Comparison of ENCODE assay signal across 1 cellular context in the genomic region with DNA sequence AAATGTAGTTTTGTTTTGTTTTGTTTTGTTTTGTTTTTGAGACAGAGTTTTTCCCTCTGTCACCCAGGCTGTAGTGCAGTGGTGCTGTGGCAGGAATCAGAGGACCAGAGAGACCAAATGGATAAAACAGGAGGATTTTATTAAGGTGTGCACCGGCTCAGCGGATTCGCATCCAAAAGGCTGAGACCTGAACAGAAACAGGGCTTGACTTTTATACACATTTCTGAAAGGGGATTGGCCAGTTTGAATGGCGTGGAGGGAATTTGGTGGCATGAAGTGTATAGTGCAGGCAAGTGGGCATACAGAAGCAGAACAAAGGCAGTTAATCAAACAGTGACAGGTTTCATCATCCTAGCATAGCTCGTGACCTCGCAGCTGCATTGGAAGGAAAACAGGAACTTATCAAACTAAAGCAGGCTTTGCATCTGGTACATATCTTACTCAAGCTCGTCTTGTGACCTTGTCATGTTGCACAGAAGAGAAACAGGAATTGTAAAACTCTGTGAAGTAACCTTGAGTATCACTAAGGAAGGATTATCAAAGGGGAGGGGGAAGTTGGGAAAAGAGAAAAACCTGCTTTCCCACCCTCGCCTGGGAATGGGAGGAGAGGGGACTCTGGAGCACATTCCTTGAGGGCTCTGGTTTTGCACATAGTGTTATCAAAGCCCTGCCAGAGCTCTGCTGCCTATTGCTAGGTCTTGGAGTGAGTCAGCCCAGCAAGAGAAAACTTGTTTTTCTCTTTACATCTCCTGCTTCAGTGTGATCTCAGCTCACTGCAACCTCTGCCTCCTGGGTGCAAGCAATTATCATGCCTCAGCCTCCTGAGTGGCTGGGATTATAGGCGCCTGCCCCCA.
TF ChIP-seq lines count a peak whose summit lies in the region.

No MANE protein-coding gene starts in this region.

TF ChIP-seq in K562, 482 proteins besides CTCF, POLR2A, EP300 and RAD21 (continued from another document and continues in another):
- TF ChIP-seq, protein P1, sequence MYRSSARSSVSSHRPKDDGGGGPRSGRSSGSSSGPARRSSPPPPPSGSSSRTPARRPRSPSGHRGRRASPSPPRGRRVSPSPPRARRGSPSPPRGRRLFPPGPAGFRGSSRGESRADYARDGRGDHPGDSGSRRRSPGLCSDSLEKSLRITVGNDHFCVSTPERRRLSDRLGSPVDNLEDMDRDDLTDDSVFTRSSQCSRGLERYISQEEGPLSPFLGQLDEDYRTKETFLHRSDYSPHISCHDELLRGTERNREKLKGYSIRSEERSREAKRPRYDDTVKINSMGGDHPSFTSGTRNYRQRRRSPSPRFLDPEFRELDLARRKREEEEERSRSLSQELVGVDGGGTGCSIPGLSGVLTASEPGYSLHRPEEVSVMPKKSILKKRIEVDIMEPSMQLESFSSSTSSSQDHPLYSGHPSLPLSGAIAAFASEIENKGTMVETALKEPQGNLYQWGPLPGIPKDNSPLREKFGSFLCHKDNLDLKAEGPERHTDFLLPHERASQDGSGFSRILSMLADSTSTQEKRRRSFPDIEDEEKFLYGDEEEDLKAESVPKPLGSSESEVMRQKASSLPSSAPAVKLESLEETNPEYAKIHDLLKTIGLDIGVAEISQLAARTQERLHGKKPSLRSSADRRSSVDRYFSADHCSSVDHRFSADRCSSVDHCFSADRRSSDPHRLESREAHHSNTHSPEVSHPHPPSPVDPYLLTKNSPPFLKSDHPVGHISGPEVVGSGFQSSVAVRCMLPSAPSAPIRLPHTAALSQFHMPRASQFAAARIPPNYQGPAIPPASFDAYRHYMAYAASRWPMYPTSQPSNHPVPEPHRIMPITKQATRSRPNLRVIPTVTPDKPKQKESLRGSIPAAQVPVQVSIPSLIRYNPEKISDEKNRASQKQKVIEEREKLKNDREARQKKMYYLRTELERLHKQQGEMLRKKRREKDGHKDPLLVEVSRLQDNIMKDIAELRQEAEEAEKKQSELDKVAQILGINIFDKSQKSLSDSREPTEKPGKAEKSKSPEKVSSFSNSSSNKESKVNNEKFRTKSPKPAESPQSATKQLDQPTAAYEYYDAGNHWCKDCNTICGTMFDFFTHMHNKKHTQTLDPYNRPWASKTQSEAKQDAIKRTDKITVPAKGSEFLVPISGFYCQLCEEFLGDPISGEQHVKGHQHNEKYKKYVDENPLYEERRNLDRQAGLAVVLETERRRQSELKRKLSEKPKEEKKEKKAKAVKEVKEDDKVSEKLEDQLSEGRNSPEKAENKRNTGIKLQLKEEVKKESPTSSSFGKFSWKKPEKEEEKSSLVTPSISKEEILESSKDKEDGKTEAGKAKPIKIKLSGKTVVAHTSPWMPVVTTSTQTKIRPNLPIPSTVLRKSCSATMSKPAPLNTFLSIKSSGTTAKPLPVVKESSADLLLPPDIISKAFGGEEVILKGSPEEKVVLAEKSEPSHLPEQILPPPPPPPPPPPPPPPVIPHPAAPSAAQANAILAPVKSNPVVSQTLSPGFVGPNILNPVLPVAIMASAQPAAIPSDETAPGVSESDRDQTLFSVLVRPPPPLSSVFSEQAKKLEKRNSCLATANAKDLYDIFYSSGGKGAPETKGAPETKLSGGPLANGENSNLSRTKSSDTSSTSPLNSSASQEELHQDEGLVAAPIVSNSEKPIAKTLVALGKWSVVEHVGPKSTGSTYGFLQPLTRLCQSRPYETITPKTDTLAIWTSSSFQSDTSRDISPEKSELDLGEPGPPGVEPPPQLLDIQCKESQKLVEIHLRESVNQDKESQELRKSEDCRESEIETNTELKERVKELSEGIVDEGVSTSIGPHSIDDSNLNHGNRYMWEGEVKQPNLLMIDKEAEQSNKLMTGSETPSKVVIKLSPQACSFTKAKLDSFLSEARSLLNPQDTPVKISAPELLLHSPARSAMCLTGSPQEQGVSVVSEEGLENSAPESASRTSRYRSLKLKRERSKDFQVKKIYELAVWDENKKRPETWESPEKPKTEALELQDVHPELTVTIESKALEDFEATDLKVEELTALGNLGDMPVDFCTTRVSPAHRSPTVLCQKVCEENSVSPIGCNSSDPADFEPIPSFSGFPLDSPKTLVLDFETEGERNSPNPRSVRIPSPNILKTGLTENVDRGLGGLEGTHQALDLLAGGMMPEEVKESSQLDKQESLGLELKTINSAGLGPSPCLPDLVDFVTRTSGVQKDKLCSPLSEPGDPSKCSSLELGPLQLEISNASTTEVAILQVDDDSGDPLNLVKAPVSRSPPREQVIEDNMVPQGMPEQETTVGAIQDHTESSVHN (IDR thresholded peaks at IDR 0.05; ENCODE audit: borderline replicate concordance in 1 of 2, low read depth in 1 of 2): peak in 1 of 2 experiments; percentile 99; a peak in 3 of 4 replicates
- TF ChIP-seq NEUROD1 (IDR thresholded peaks at IDR 0.05; ENCODE audit: borderline replicate concordance, low read depth, low read length, partially characterized antibody) (peak; percentile 2), SREBF1 (IDR thresholded peaks at IDR 0.05; ENCODE audit: borderline replicate concordance, low read depth, low read length) (no peak), HDAC6 (IDR thresholded peaks at IDR 0.05; ENCODE audit: low read depth, low read length) (no peak), ARID3A (IDR thresholded peaks at IDR 0.05; ENCODE audit: borderline replicate concordance, low read depth, low read length) (no peak), TCF7L2 (IDR thresholded peaks at IDR 0.05; ENCODE audit: low read depth, low read length) (no peak), ZMIZ1 (IDR thresholded peaks at IDR 0.05; ENCODE audit: low read depth in 2 of 2, low read length in 2 of 2) (peak in 1 of 2 experiments; percentile 73; a peak in 1 of 4 replicates), ILK (tag; IDR thresholded peaks at IDR 0.05; ENCODE audit: borderline replicate concordance, low read depth) (no peak), ZBTB11 (CRISPR knock-in tag; IDR thresholded peaks at IDR 0.05) (peak in 1 of 3 experiments; percentile 62; a peak in 1 of 6 replicates), KLF6 (CRISPR knock-in tag; IDR thresholded peaks at IDR 0.05; ENCODE audit: borderline replicate concordance) (peak; percentile 86; the same call in 1 of the 2 replicates), NR2C2 (CRISPR knock-in tag; IDR thresholded peaks at IDR 0.05) (no peak), NR2C2 (tag; IDR thresholded peaks at IDR 0.05) (peak; percentile 82), ZNF239 (CRISPR knock-in tag; IDR thresholded peaks at IDR 0.05) (peak; percentile 72), FOXP1 (CRISPR knock-in tag; IDR thresholded peaks at IDR 0.05) (no peak), CTCFL (IDR thresholded peaks at IDR 0.05; ENCODE audit: borderline replicate concordance, insufficient read depth, low read depth, low read length, poor library complexity, severe bottlenecking) (no peak), ZNF175 (CRISPR knock-in tag; IDR thresholded peaks at IDR 0.05; ENCODE audit: low read depth) (peak; percentile 95; the same call in 1 of the 2 replicates), ZNF24 (IDR thresholded peaks at IDR 0.05) (peak; percentile 39; the same call in 1 of the 2 replicates), PCBP1 (IDR thresholded peaks at IDR 0.05; ENCODE audit: low read depth, low read length, poor library complexity, severe bottlenecking) (no peak), HDAC1 (IDR thresholded peaks at IDR 0.05) (peak in 1 of 2 experiments; percentile 81; a peak in 2 of 4 replicates), DMBX1 (CRISPR knock-in tag; IDR thresholded peaks at IDR 0.05; ENCODE audit: borderline replicate concordance) (peak; percentile 95), FOXK1 (CRISPR knock-in tag; IDR thresholded peaks at IDR 0.05; ENCODE audit: borderline replicate concordance) (no peak; the same call in 1 of the 2 replicates), MCM5 (IDR thresholded peaks at IDR 0.05; ENCODE audit: low read depth) (no peak), RFX1 (IDR thresholded peaks at IDR 0.05) (no peak), TEAD4 (IDR thresholded peaks at IDR 0.05; ENCODE audit: low read length) (peak; percentile 95), TEAD4 (CRISPR knock-in tag; IDR thresholded peaks at IDR 0.05; ENCODE audit: borderline replicate concordance) (no peak), ARID1B (IDR thresholded peaks at IDR 0.05) (peak; percentile 98)
- TF ChIP-seq, protein P2, sequence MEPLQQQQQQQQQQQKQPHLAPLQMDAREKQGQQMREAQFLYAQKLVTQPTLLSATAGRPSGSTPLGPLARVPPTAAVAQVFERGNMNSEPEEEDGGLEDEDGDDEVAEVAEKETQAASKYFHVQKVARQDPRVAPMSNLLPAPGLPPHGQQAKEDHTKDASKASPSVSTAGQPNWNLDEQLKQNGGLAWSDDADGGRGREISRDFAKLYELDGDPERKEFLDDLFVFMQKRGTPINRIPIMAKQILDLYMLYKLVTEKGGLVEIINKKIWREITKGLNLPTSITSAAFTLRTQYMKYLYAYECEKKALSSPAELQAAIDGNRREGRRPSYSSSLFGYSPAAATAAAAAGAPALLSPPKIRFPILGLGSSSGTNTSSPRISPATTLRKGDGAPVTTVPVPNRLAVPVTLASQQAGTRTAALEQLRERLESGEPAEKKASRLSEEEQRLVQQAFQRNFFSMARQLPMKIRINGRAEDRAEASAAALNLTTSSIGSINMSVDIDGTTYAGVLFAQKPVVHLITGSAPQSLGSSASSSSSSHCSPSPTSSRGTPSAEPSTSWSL (CRISPR knock-in tag; IDR thresholded peaks at IDR 0.05; ENCODE audit: borderline replicate concordance): no peak
- TF ChIP-seq, protein P3, sequence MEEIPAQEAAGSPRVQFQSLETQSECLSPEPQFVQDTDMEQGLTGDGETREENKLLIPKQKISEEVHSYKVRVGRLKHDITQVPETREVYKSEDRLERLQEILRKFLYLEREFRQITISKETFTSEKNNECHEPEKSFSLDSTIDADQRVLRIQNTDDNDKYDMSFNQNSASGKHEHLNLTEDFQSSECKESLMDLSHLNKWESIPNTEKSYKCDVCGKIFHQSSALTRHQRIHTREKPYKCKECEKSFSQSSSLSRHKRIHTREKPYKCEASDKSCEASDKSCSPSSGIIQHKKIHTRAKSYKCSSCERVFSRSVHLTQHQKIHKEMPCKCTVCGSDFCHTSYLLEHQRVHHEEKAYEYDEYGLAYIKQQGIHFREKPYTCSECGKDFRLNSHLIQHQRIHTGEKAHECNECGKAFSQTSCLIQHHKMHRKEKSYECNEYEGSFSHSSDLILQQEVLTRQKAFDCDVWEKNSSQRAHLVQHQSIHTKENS (CRISPR knock-in tag; IDR thresholded peaks at IDR 0.05): no peak
